29 cellular contexts compared by ENCODE assay signal in genomic region chr14:71300474-71301359, GRCh38. TPM values are rescaled to one million over a fixed set of nuclear protein-coding genes. Genes with fewer than 3 reads are reported as not detected.
DNase-seq lines count a peak whose midpoint lies in the region; TF ChIP-seq lines count a peak whose summit lies in the region.
"Had no signal": no experiment of that assay in that cellular context is flagged by ENCODE, and none has a peak within 500 bp of the region (broad histone marks: within the 10 kb centered on the region; RNA-seq: fewer than 3 reads in every experiment).

No MANE protein-coding gene starts in this region.

- H2AFZ ChIP-seq in ACC112 (ENCODE audit: low read length, unreplicated experiment): peak overlapping the region; percentile 36

- no peaks in the 10 kb centered on the region for H3K4me1 ChIP-seq in ACC112 (ENCODE audit: control insufficient read depth, insufficient read depth, low read length, unreplicated experiment)
- H3K4me1 ChIP-seq: colonic mucosa, heart right ventricle, lower lobe of right lung, Peyer's patch, psoas muscle, stomach, thyroid gland, uterus had no signal

- H3K27me3 ChIP-seq in ACC112 (ENCODE audit: insufficient read depth, low read length): no peaks in the 10 kb centered on the region
- H3K27me3 ChIP-seq: colonic mucosa, heart right ventricle, Peyer's patch, stomach, thyroid gland, uterus had no signal

- H3K27ac ChIP-seq in ACC112 (ENCODE audit: low read depth, low read length): no peak overlapping the region
- H3K27ac ChIP-seq: colonic mucosa, heart right ventricle, lower lobe of right lung, Peyer's patch, psoas muscle, stomach, thyroid gland, uterus had no signal

- peaks cover 8% of the 10 kb centered on the region; the same call in 1 of the 2 replicates for H3K36me3 ChIP-seq in ACC112 (ENCODE audit: insufficient read depth, low read length)
- H3K36me3 ChIP-seq: colonic mucosa, heart right ventricle, lower lobe of right lung, Peyer's patch, thyroid gland, uterus had no signal

- TF ChIP-seq CTCF in fibroblast of the aortic adventitia (IDR thresholded peaks at IDR 0.05; ENCODE audit: insufficient read depth, low read length): no peak

- H3K4me3 ChIP-seq in ACC112 (ENCODE audit: low read depth, low read length) (no peak overlapping the region), fibroblast of the aortic adventitia (ENCODE audit: low read depth, low read length) (no peak overlapping the region)
- H3K4me3 ChIP-seq: colonic mucosa, heart right ventricle, lower lobe of right lung, Peyer's patch, psoas muscle, stomach, thyroid gland, uterus had no signal

- no peaks in the 10 kb centered on the region for H3K79me2 ChIP-seq in ACC112 (ENCODE audit: control insufficient read depth, insufficient read depth, low read length, unreplicated experiment)

- peak; percentile 51 for DNase-seq in GM03348 (ENCODE audit: low spot score)
- DNase-seq in amniotic epithelial cell (ENCODE audit: low read depth): peak; percentile 67
- DNase-seq in fibroblast of the aortic adventitia (ENCODE audit: low read depth): peak; percentile 54
- no peak for DNase-seq in iPS-NIHi7 (ENCODE audit: extremely low spot score)
- DNase-seq in anterior cingulate cortex (lab: John Stamatoyannopoulos, UW): no peak
- DNase-seq in 8988T: no peak
- DNase-seq in amniotic stem cell (lab: John Stamatoyannopoulos, UW): no peak
- DNase-seq: activated CD4-positive, alpha-beta T cell treated with anti-CD3 and anti-CD28 coated beads for 4 hours; activated naive CD4-positive, alpha-beta T cell treated with anti-CD3 and anti-CD28 coated beads, Interleukin-2, amount 10 ng/mL, durations not matched to agents 7 days and 5 days; amygdala; colonic mucosa; effector CD4-positive, alpha-beta T cell; heart right ventricle; lower lobe of right lung; midbrain; MV-4-11; naive thymus-derived CD4-positive, alpha-beta T cell; NCI-H1694; NCI-H446 treated with DMSO at 0.1 percent for 48 hours; NCI-H774; occipital lobe; Peyer's patch; psoas muscle; SHP77; stimulated activated CD4-positive, alpha-beta T cell treated with anti-CD3 and anti-CD28 coated beads, Interleukin-4, amount 100 ng/mL, for 1 hour; stomach; thyroid gland; uterus had no signal

RNA-seq across cellular contexts. Expression of gene SIPA1L1, which starts 19.6 kb away (rescaled TPM):
- total RNA-seq in fibroblast of the aortic adventitia (ENCODE audit: low replicate concordance): 35.1 and 41.0 TPM in 2 replicates

Comparison
In these comparisons a context has a peak if more than half of its experiments do, and no peak if none do; other contexts are left out.
1. DNase-seq: peak in GM03348 (single experiment), amniotic epithelial cell (single experiment) and fibroblast of the aortic adventitia (single experiment); none in iPS-NIHi7 (single experiment), anterior cingulate cortex (0 of 58), 8988T (single experiment) and amniotic stem cell (single experiment).